In genomic region chr20:41405436-41405835, GRCh38 we compare ENCODE assay signal across 31 cellular contexts. TPM values are rescaled to one million over a fixed set of nuclear protein-coding genes. Genes with fewer than 3 reads are reported as not detected.
DNase-seq lines count a peak whose midpoint lies in the region; ATAC-seq and TF ChIP-seq lines count a peak whose summit lies in the region.
"Had no signal": no experiment of that assay in that cellular context is flagged by ENCODE, and none has a peak within 500 bp of the region (broad histone marks: within the 10 kb centered on the region; RNA-seq: fewer than 3 reads in every experiment).

No MANE protein-coding gene starts in this region.

- H3K9me3 ChIP-seq in OCI-LY7 (ENCODE audit: low read length): no peaks in the 10 kb centered on the region
- H3K9me3 ChIP-seq: BE2C, SJSA1 had no signal

- H2AFZ ChIP-seq in OCI-LY7 (ENCODE audit: low read length): no peak overlapping the region

- H3K36me3 Mint-ChIP-seq in activated naive CD4-positive, alpha-beta T cell treated with anti-CD3 and anti-CD28 coated beads, Interleukin-2, amount 50 U/mL, for 24 hours: peaks cover 7% of the 10 kb centered on the region

- H3K9me2 ChIP-seq in OCI-LY7 (ENCODE audit: insufficient read depth, low read length): no peaks in the 10 kb centered on the region

- peaks cover 14% of the 10 kb centered on the region for H3K4me1 Mint-ChIP-seq in activated naive CD4-positive, alpha-beta T cell treated with anti-CD3 and anti-CD28 coated beads, Interleukin-2, amount 50 U/mL, for 24 hours

- H3K27me3 Mint-ChIP-seq in activated naive CD4-positive, alpha-beta T cell treated with anti-CD3 and anti-CD28 coated beads, Interleukin-2, amount 50 U/mL, for 24 hours: no peaks in the 10 kb centered on the region

- CTCF ChIA-PET in OCI-LY7 (lab: Charles Lee; ENCODE audit: unreplicated experiment): no interaction called here

- no peaks in the 10 kb centered on the region for H3K4me1 ChIP-seq in OCI-LY7 (ENCODE audit: insufficient read depth, low read length, poor library complexity, severe bottlenecking)

- H3K4me3 Mint-ChIP-seq in activated naive CD4-positive, alpha-beta T cell treated with anti-CD3 and anti-CD28 coated beads, Interleukin-2, amount 50 U/mL, for 24 hours: no peak overlapping the region
- H3K4me3 Mint-ChIP-seq: CD14-positive monocyte; CD8-positive, alpha-beta memory T cell had no signal

- no peaks in the 10 kb centered on the region for H3K9me3 Mint-ChIP-seq in activated naive CD4-positive, alpha-beta T cell treated with anti-CD3 and anti-CD28 coated beads, Interleukin-2, amount 50 U/mL, for 24 hours
- H3K9me3 Mint-ChIP-seq: CD14-positive monocyte; CD8-positive, alpha-beta memory T cell had no signal

- intact Hi-C loops in left ventricle myocardium superior (cut with micrococcal nuclease): no loop called here
- intact Hi-C loops in OCI-LY7 (cut with micrococcal nuclease; ENCODE audit: unreplicated experiment): no loop called here

- H3K4me3 ChIP-seq in OCI-LY7 (ENCODE audit: low read depth, low read length, poor library complexity, severe bottlenecking): no peak overlapping the region
- H3K4me3 ChIP-seq: SJSA1 had no signal

- no peak overlapping the region for H3K4me2 ChIP-seq in OCI-LY7 (ENCODE audit: low read length)

- H4K20me1 ChIP-seq in OCI-LY7 (ENCODE audit: insufficient read depth, low read length): no peaks in the 10 kb centered on the region

- ATAC-seq in left ventricle myocardium superior: peak; percentile 89
- ATAC-seq in HG03135 (IDR thresholded peaks at IDR 0.05; ENCODE audit: unreplicated experiment): no peak
- ATAC-seq: HepG2, PC-3 had no signal

- peak overlapping the region; percentile 46 for H3K27ac Mint-ChIP-seq in activated naive CD4-positive, alpha-beta T cell treated with anti-CD3 and anti-CD28 coated beads, Interleukin-2, amount 50 U/mL, for 24 hours
- H3K27ac Mint-ChIP-seq: CD8-positive, alpha-beta memory T cell had no signal

- BruUV-seq in OCI-LY7 (replicated peaks; lab: Mats Ljungman, UMichigan): no TSS peak

- H3K79me2 ChIP-seq in OCI-LY7 (ENCODE audit: insufficient read depth, low read depth, low read length): no peaks in the 10 kb centered on the region

- DNase-seq in activated naive CD4-positive, alpha-beta T cell treated with Interleukin-2 at 50 U/mL for 16 hours: no peak
- DNase-seq in cerebellar cortex (ENCODE audit: low spot score): peak; percentile 92
- DNase-seq in left ventricle myocardium superior: peak; percentile 65
- no peak for DNase-seq in OCI-LY7 (ENCODE audit: low spot score)
- no peak for DNase-seq in HUDEP-2 (lab: John Stamatoyannopoulos, UW; ENCODE audit: unreplicated experiment in 76 of 76)
- DNase-seq: 8988T; ACHN; BE2C; CD8-positive, alpha-beta memory T cell; DMS 273 treated with DMSO at 0.1 percent for 48 hours; DMS79; EL; GF-D8; HCEC 1CT; Kasumi-1; MV-4-11; NCI-H1105; NCI-H1436 treated with DMSO at 0.1 percent for 48 hours; NCI-H187 treated with DMSO at 0.1 percent for 48 hours; NCI-H2171 treated with DMSO at 0.1 percent for 48 hours; NCI-H345; NCI-H524 treated with DMSO at 0.1 percent for 48 hours; NCI-H774; PC-3 had no signal

- H3K27ac ChIP-seq in OCI-LY7 (ENCODE audit: low read depth, low read length, poor library complexity, severe bottlenecking): no peak overlapping the region
- H3K27ac ChIP-seq: HL-60, SJSA1 had no signal

- TF ChIP-seq CTCF in OCI-LY7 (conservative IDR thresholded peaks at IDR 0.05; ENCODE audit: low read length): no peak

- POLR2A ChIA-PET in OCI-LY7 (lab: Charles Lee): interaction anchor here (0.6 kb wide), 1 partner anchor 1869 kb away, joined by 3 read pairs; no protein-coding TSS in a partner anchor

- H3K36me3 ChIP-seq in OCI-LY7 (ENCODE audit: insufficient read depth, low read length): peaks cover 33% of the 10 kb centered on the region; the same call in 1 of the 2 replicates

RNA-seq across cellular contexts. Expression of gene EMILIN3, which starts 38.8 kb away (rescaled TPM):
- 4.3 TPM for total RNA-seq in left ventricle myocardium superior
- not detected in 2 replicates for total RNA-seq in OCI-LY7 (2014; rRNA removed; shearing (Covaris generic))
- not detected in 2 replicates for total RNA-seq in OCI-LY7 (2022)
- total RNA-seq: CD8-positive, alpha-beta memory T cell; MCF 10A; PC-3; SJSA1 had no signal

Comparison
In these comparisons a context has a peak if more than half of its experiments do, and no peak if none do; other contexts are left out.
1. DNase-seq: peak in cerebellar cortex (single experiment) and left ventricle myocardium superior (single experiment); none in activated naive CD4-positive, alpha-beta T cell treated with Interleukin-2 at 50 U/mL for 16 hours (single experiment), OCI-LY7 (single experiment) and HUDEP-2 (0 of 76).